Comparison of ENCODE assay signal across 9 cellular contexts in the genomic region with DNA sequence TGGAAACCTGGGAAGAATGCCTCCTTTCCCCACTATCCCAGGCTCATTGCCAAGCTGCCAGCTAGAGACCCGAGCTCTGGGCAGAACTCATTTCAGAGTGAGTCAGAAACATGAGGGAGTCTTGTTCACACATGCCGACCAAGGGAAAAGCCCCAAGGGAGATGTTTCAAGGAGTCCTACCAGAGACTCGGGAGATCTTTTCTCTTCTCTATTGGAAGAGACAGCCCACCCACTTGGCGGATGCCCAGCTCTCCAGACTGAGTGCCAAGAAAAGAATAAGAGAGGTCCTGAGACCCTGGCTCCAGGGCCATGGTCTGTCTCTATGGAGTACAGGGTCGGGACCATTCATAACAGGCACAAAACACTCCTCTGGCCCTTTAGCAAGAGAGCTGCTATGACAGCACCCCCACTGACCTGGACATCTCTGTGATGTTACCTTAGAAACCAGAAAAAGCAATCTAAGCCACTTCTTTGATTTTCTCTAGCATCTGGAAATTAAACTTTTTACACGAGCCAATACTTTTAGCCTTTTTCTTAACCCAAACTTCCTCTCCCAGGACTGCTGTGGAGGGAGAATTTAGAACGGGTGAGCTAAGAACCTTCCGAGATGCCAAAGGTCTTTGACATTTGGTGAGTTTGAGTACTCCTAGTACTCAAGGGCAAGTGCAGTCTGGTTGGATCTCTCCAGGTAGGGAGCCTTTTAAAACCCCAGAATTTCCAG. TPM values are rescaled to one million over a fixed set of nuclear protein-coding genes. Genes with fewer than 3 reads are reported as not detected.
DNase-seq lines count a peak whose midpoint lies in the region; ATAC-seq and TF ChIP-seq lines count a peak whose summit lies in the region.
"Had no signal": no experiment of that assay in that cellular context is flagged by ENCODE, and none has a peak within 500 bp of the region (broad histone marks: within the 10 kb centered on the region; RNA-seq: fewer than 3 reads in every experiment).

No MANE protein-coding gene starts in this region.

- H3K4me3 ChIP-seq in fibroblast of villous mesenchyme (ENCODE audit: low read depth, low read length) (no peak overlapping the region), gastrocnemius medialis (no peak overlapping the region), OCI-LY7 (ENCODE audit: low read depth, low read length, poor library complexity, severe bottlenecking) (no peak overlapping the region)

- intact Hi-C loops in gastrocnemius medialis (cut with DNase I; ENCODE audit: low total_unique reads) (no loop called here), OCI-LY7 (cut with micrococcal nuclease; ENCODE audit: unreplicated experiment) (no loop called here), CD14-positive monocyte (cut with micrococcal nuclease) (no loop called here)

- POLR2A ChIA-PET in OCI-LY7 (lab: Charles Lee): interaction anchor here (0.6 kb wide), 1 partner anchor 517 kb away, joined by 3 read pairs; no protein-coding TSS in a partner anchor

- H3K4me1 ChIP-seq in gastrocnemius medialis: peaks cover 13 to 22% of the 10 kb centered on the region in 2 donors
- no peaks in the 10 kb centered on the region for H3K4me1 ChIP-seq in OCI-LY7 (ENCODE audit: insufficient read depth, low read length, poor library complexity, severe bottlenecking)

- CTCF ChIA-PET in OCI-LY7 (lab: Charles Lee; ENCODE audit: unreplicated experiment): no interaction called here

- in situ Hi-C loops in gastrocnemius medialis (cut with MboI; ENCODE audit: low sequenced_read_pairs in 4 of 4): loop anchor here in 1 of 4 donors (25.0 kb wide), 1 partner anchor 448 kb away; no protein-coding TSS in a partner anchor

- TF ChIP-seq POLR2A in gastrocnemius medialis (IDR thresholded peaks at IDR 0.05): no peak

- H3K27me3 Mint-ChIP-seq in CD14-positive monocyte (ENCODE audit: low read depth in 3 of 3): peaks cover 8 to 26% (median 15%) of the 10 kb centered on the region in 3 donors

- no peaks in the 10 kb centered on the region for H3K4me1 Mint-ChIP-seq in CD14-positive monocyte

- TF ChIP-seq CTCF in fibroblast of villous mesenchyme (IDR thresholded peaks at IDR 0.05; ENCODE audit: insufficient read depth, low read depth, low read length): no peak
- TF ChIP-seq CTCF in gastrocnemius medialis (IDR thresholded peaks at IDR 0.05 in 4 of 5, conservative IDR thresholded peaks at IDR 0.05 in 1 of 5): no peak
- no peak for TF ChIP-seq CTCF in OCI-LY7 (conservative IDR thresholded peaks at IDR 0.05; ENCODE audit: low read length)
- no peak for TF ChIP-seq CTCF in CD14-positive monocyte (IDR thresholded peaks at IDR 0.05)

- H3K9me3 Mint-ChIP-seq in CD14-positive monocyte: peaks cover 0 to 4% (median 0%) of the 10 kb centered on the region in 7 donors

- no peak overlapping the region for H2AFZ ChIP-seq in OCI-LY7 (ENCODE audit: low read length)

- H3K9me3 ChIP-seq in gastrocnemius medialis (no peaks in the 10 kb centered on the region), OCI-LY7 (ENCODE audit: low read length) (no peaks in the 10 kb centered on the region)

- BruUV-seq in OCI-LY7 (replicated peaks; lab: Mats Ljungman, UMichigan): no TSS peak

- H3K36me3 ChIP-seq in gastrocnemius medialis (no peaks in the 10 kb centered on the region), OCI-LY7 (ENCODE audit: insufficient read depth, low read length) (no peaks in the 10 kb centered on the region)

- H3K36me3 Mint-ChIP-seq in CD14-positive monocyte: no peaks in the 10 kb centered on the region

- DNase-seq in Daoy (ENCODE audit: low read depth) (peak; percentile 84), RPMI7951 (ENCODE audit: low read depth) (peak; percentile 95), fibroblast of villous mesenchyme (ENCODE audit: low read depth) (peak; percentile 73), gastrocnemius medialis (no peak), NCI-H1417 (lab: John Stamatoyannopoulos, UW) (no peak), OCI-LY7 (ENCODE audit: low spot score) (no peak), CD14-positive monocyte (ENCODE audit: low spot score) (no peak)
- DNase-seq: activated naive CD4-positive, alpha-beta T cell treated with anti-CD3 and anti-CD28 coated beads for 36 hours had no signal

- no peaks in the 10 kb centered on the region for H3K27me3 ChIP-seq in gastrocnemius medialis

- no peak overlapping the region for H3K4me3 Mint-ChIP-seq in CD14-positive monocyte
- H3K4me3 Mint-ChIP-seq: activated naive CD4-positive, alpha-beta T cell treated with anti-CD3 and anti-CD28 coated beads for 36 hours had no signal

- H3K9me2 ChIP-seq in OCI-LY7 (ENCODE audit: insufficient read depth, low read length): no peaks in the 10 kb centered on the region

- H3K27ac ChIP-seq in gastrocnemius medialis: peak overlapping the region; percentile 33 to 68 (median 51)
- no peak overlapping the region for H3K27ac ChIP-seq in OCI-LY7 (ENCODE audit: low read depth, low read length, poor library complexity, severe bottlenecking)

- peak overlapping the region in 1 of 7 donors; percentile 61 for H3K27ac Mint-ChIP-seq in CD14-positive monocyte
- H3K27ac Mint-ChIP-seq: activated naive CD4-positive, alpha-beta T cell treated with anti-CD3 and anti-CD28 coated beads for 36 hours had no signal

- ATAC-seq in gastrocnemius medialis: peak; percentile 31 to 51
- no peak for ATAC-seq in HG03565 (IDR thresholded peaks at IDR 0.05; ENCODE audit: unreplicated experiment)

- H3K79me2 ChIP-seq in OCI-LY7 (ENCODE audit: insufficient read depth, low read depth, low read length): no peaks in the 10 kb centered on the region

- H3K4me2 ChIP-seq in OCI-LY7 (ENCODE audit: low read length): no peak overlapping the region

- no peaks in the 10 kb centered on the region for H4K20me1 ChIP-seq in OCI-LY7 (ENCODE audit: insufficient read depth, low read length)

RNA-seq across cellular contexts. Expression of a gene that starts 18.5 kb away (rescaled TPM):
- 2.9 and 3.5 TPM in 2 replicates for total RNA-seq in Daoy (2014; rRNA removed; shearing (Covaris generic))
- total RNA-seq in RPMI7951 (2014; rRNA removed; shearing (Covaris generic)): 22.4 and 25.0 TPM in 2 replicates
- total RNA-seq in fibroblast of villous mesenchyme: 644 and 754 TPM in 2 replicates
- total RNA-seq in gastrocnemius medialis: 100 to 1,000 TPM in 3 of 4 donors, 10 to 100 TPM in 1; 99.5 to 550 (median 279) TPM
- total RNA-seq in OCI-LY7 (2014; rRNA removed; shearing (Covaris generic)): not detected in 2 replicates
- total RNA-seq in OCI-LY7 (2022): not detected in 2 replicates
- not detected for polyA plus RNA-seq in CD14-positive monocyte
- total RNA-seq: activated naive CD4-positive, alpha-beta T cell treated with anti-CD3 and anti-CD28 coated beads for 36 hours had no signal

Comparison
In these comparisons a context has a peak if more than half of its experiments do, and no peak if none do; other contexts are left out.
1. DNase-seq: peak in Daoy (single experiment), RPMI7951 (single experiment) and fibroblast of villous mesenchyme (single experiment); none in gastrocnemius medialis (0 of 2), NCI-H1417 (0 of 3), OCI-LY7 (single experiment) and CD14-positive monocyte (single experiment).